Comparison of ENCODE assay signal across 1 cellular context in genomic region chr16:23634461-23635036, GRCh38.
A peak's percentile ranks its signal among the peaks of the same experiment; 100 is the strongest.
TF ChIP-seq lines count a peak whose summit lies in the region.

No MANE protein-coding gene starts in this region.

TF ChIP-seq in HepG2, 621 proteins besides CTCF, POLR2A, EP300 and RAD21 (continued from another document):
- TF ChIP-seq CREB1 (IDR thresholded peaks at IDR 0.05) (peak; percentile 53), CREB1 (CRISPR knock-in tag; IDR thresholded peaks at IDR 0.05) (no peak), ZC3H13 (CRISPR knock-in tag; IDR thresholded peaks at IDR 0.05) (0 out of 2 replicates have a peak, but pooled peaks have one; percentile 67), HOXD1 (CRISPR knock-in tag; IDR thresholded peaks at IDR 0.05) (no peak), SSRP1 (CRISPR knock-in tag; IDR thresholded peaks at IDR 0.05) (no peak)
